ENCODE assay signal across 11 cellular contexts in genomic region chr20:8435251-8436035, GRCh38.
"Had no signal": no experiment of that assay in that cellular context is flagged by ENCODE, and none has a peak within 500 bp of the region (broad histone marks: within the 10 kb centered on the region; RNA-seq: fewer than 3 reads in every experiment).

No MANE protein-coding gene starts in this region.

- H3K36me3 Mint-ChIP-seq: activated naive CD4-positive, alpha-beta T cell treated with anti-CD3 and anti-CD28 coated beads, Interleukin-2, amount 10 ng/mL, durations not matched to agents 7 days and 5 days had no signal

- H3K4me3 ChIP-seq: adrenal gland, colonic mucosa, heart right ventricle, stomach had no signal

- H3K27me3 Mint-ChIP-seq: activated naive CD4-positive, alpha-beta T cell treated with anti-CD3 and anti-CD28 coated beads, Interleukin-2, amount 10 ng/mL, durations not matched to agents 7 days and 5 days had no signal

- H3K9me3 ChIP-seq: adrenal gland, colonic mucosa, heart right ventricle, stomach had no signal

- H3K4me1 Mint-ChIP-seq: activated naive CD4-positive, alpha-beta T cell treated with anti-CD3 and anti-CD28 coated beads, Interleukin-2, amount 10 ng/mL, durations not matched to agents 7 days and 5 days had no signal

- H3K4me3 Mint-ChIP-seq: activated naive CD4-positive, alpha-beta T cell treated with anti-CD3 and anti-CD28 coated beads, Interleukin-2, amount 10 ng/mL, durations not matched to agents 7 days and 5 days had no signal

- H3K27ac ChIP-seq: adrenal gland, colonic mucosa, stomach had no signal

- H3K36me3 ChIP-seq: adrenal gland, colonic mucosa, heart right ventricle, stomach had no signal

- H3K27me3 ChIP-seq: adrenal gland, colonic mucosa, heart right ventricle, stomach had no signal

- H3K4me1 ChIP-seq: colonic mucosa had no signal

- H3K27ac Mint-ChIP-seq: activated naive CD4-positive, alpha-beta T cell treated with anti-CD3 and anti-CD28 coated beads, Interleukin-2, amount 10 ng/mL, durations not matched to agents 7 days and 5 days; activated T-helper 2 cell treated with anti-CD3 and anti-CD28 coated beads, Interferon-gamma antibody, Interleukin-2, Interleukin-4, amounts not matched to agents 10 μg/mL and 5 μg/mL and 100 μg/mL, durations not matched to agents 14 hours and 24 hours and 36 hours had no signal

- DNase-seq: activated CD4-positive, CD25-positive, alpha-beta regulatory T cell; activated naive CD4-positive, alpha-beta T cell treated with anti-CD3 and anti-CD28 coated beads, Interleukin-2, amount 10 ng/mL, durations not matched to agents 7 days and 5 days; adrenal gland; caudate nucleus; colonic mucosa; effector CD4-positive, alpha-beta T cell; heart right ventricle; posterior cingulate gyrus; stimulated activated CD4-positive, alpha-beta T cell treated with anti-CD3 and anti-CD28 coated beads, Interleukin-4, amount 100 ng/mL, for 4 hours; stomach had no signal
